In the genomic region with DNA sequence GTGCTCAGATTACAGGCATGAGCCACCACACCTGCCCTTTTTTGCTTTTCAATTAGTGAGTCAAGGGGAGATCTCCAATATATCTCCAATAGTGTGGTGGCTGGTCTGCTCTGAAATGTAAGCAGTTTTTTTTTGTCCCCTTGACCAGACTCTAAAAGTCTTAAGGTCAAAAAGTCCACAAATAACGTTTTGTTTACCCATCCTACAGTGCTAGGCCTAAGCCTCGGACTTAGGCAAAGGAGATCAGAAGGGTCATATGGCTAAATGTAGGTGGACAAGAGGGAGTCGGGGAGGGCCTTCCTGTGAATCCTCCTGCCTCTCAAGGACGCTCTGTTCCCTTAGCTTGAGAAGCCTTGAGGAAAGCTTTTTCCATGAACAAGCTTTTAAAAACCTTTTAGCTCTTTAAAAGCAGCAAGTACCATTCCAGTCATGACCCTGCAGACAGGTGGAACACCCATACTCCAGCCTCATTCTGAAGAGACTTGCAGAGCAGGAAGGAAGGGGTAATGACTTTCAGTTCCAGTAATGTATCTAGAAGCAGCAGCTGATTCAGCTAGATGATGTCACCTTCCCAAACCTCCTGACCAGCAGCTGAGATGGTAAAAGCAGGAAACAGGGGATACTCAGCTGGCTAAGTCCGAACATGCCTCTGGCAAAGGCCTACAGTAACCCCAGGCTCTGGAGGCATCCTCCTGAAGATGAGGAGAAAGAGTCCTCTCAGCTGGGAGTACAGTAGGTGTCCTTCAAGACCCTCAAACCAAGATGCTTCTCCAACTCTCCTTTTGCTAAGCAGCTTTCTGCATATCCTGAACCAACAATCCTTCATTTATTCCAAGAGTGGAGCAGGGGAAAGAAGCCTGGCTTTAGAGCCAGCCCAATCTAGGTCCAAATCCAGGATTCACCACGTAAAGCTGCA, we compare ENCODE assay signal across 8 cellular contexts. TPM values are rescaled to one million over a fixed set of nuclear protein-coding genes. Genes with fewer than 3 reads are reported as not detected.
DNase-seq lines count a peak whose midpoint lies in the region; ATAC-seq and TF ChIP-seq lines count a peak whose summit lies in the region.

No MANE protein-coding gene starts in this region.

- H3K4me1 Mint-ChIP-seq in activated CD4-positive, alpha-beta T cell treated with anti-CD3 and anti-CD28 coated beads for 36 hours: peaks cover 68% of the 10 kb centered on the region
- H3K4me1 Mint-ChIP-seq in GM23338 (peaks cover 27% of the 10 kb centered on the region), WTC11 (peaks cover 48% of the 10 kb centered on the region)

- 0 out of 2 replicates have a peak, but pooled peaks cover 2% of the 10 kb centered on the region for H3K9me2 ChIP-seq in GM23338 (ENCODE audit: insufficient read depth)

- no peak overlapping the region for H3K4me2 ChIP-seq in GM23338

- H3K4me3 ChIP-seq in GM23338: no peak overlapping the region

- H3K4me1 ChIP-seq in GM23338 (ENCODE audit: insufficient read depth): peaks cover 25% of the 10 kb centered on the region

- H3K27ac Mint-ChIP-seq in activated CD4-positive, alpha-beta T cell treated with anti-CD3 and anti-CD28 coated beads for 36 hours: peak overlapping the region; percentile 89
- peak overlapping the region; percentile 37 for H3K27ac Mint-ChIP-seq in GM23338
- H3K27ac Mint-ChIP-seq in WTC11: peak overlapping the region; percentile 69; the same call in 1 of the 2 replicates

- H3K4me3 Mint-ChIP-seq in activated CD4-positive, alpha-beta T cell treated with anti-CD3 and anti-CD28 coated beads for 36 hours: peak overlapping the region; percentile 26
- no peak overlapping the region for H3K4me3 Mint-ChIP-seq in GM23338
- H3K4me3 Mint-ChIP-seq in WTC11: no peak overlapping the region

- intact Hi-C loops in activated CD4-positive, alpha-beta T cell treated with anti-CD3 and anti-CD28 coated beads for 36 hours (cut with DNase I, micrococcal nuclease): loop anchor here (1.0 to 2.0 kb wide), 4 partner anchors 18 to 24 kb away; a partner anchor contains a TSS

- no peak overlapping the region for H2AFZ ChIP-seq in GM23338

- H3K79me2 ChIP-seq in GM23338 (replicated peaks; ENCODE audit: insufficient read depth): peaks cover 98% of the 10 kb centered on the region

- peaks cover 10% of the 10 kb centered on the region for H3F3A ChIP-seq in GM23338 (replicated peaks; ENCODE audit: low read depth)

- no peaks in the 10 kb centered on the region for H3K27me3 Mint-ChIP-seq in activated CD4-positive, alpha-beta T cell treated with anti-CD3 and anti-CD28 coated beads for 36 hours
- H3K27me3 Mint-ChIP-seq in GM23338 (ENCODE audit: insufficient read depth, low read depth, poor library complexity) (peaks cover 9% of the 10 kb centered on the region), WTC11 (ENCODE audit: low read depth) (no peaks in the 10 kb centered on the region)

- 0 out of 2 replicates have a peak overlapping the region, but pooled peaks have one; percentile 57 for H3K27ac ChIP-seq in GM23338 (ENCODE audit: low read depth)

- peak; percentile 46 for DNase-seq in activated CD4-positive, alpha-beta T cell treated with anti-CD3 and anti-CD28 coated beads for 36 hours
- DNase-seq in activated CD4-positive, alpha-beta T cell treated with anti-CD3 and anti-CD28 coated beads for 1 hour: no peak
- DNase-seq in GM23338 (ENCODE audit: low spot score): no peak
- peak; percentile 30 to 37 for DNase-seq in Kasumi-1 (lab: John Stamatoyannopoulos, UW)
- no peak for DNase-seq in WTC11 (ENCODE audit: low spot score)
- peak; percentile 80 for DNase-seq in fibroblast of the conjunctiva (ENCODE audit: low read depth)
- DNase-seq in occipital lobe (lab: John Stamatoyannopoulos, UW): peak; percentile 48
- DNase-seq in mesenteric fat pad (ENCODE audit: low spot score): no peak

- POLR2A ChIA-PET in activated CD4-positive, alpha-beta T cell treated with anti-CD3 and anti-CD28 coated beads for 36 hours (lab: Charles Lee): interaction anchor here (0.8 to 1.6 kb wide), 2 partner anchors 11 to 21 kb away, joined by 3 to 5 read pairs; no protein-coding TSS in a partner anchor
- POLR2A ChIA-PET in WTC11 (lab: Charles Lee): interaction anchor here (1.3 kb wide), 1 partner anchor 15 kb away, joined by 3 read pairs; no protein-coding TSS in a partner anchor

- TF ChIP-seq CTCF in GM23338 (conservative IDR thresholded peaks at IDR 0.05; ENCODE audit: low read depth in 2 of 2) (no peak), WTC11 (IDR thresholded peaks at IDR 0.05) (no peak)

- H4K20me1 ChIP-seq in GM23338 (replicated peaks; ENCODE audit: insufficient read depth): peaks cover 8% of the 10 kb centered on the region

- peak; percentile 93 for ATAC-seq in activated CD4-positive, alpha-beta T cell treated with anti-CD3 and anti-CD28 coated beads for 36 hours
- no peak for ATAC-seq in GM23338
- ATAC-seq in WTC11: no peak

- H3K36me3 ChIP-seq in GM23338 (ENCODE audit: insufficient read depth): no peaks in the 10 kb centered on the region

- no peaks in the 10 kb centered on the region for H3K9me3 Mint-ChIP-seq in activated CD4-positive, alpha-beta T cell treated with anti-CD3 and anti-CD28 coated beads for 36 hours (ENCODE audit: low read depth)
- H3K9me3 Mint-ChIP-seq in GM23338: no peaks in the 10 kb centered on the region; the same call in 2 of the 3 replicates
- no peaks in the 10 kb centered on the region for H3K9me3 Mint-ChIP-seq in WTC11

- CTCF ChIA-PET in activated CD4-positive, alpha-beta T cell treated with anti-CD3 and anti-CD28 coated beads for 36 hours (lab: Charles Lee): interaction anchor here (0.7 to 3.0 kb wide), 12 partner anchors 8 to 86 kb away, joined by 3 to 14 read pairs (median 4); no protein-coding TSS in a partner anchor
- CTCF ChIA-PET in WTC11 (lab: Charles Lee): interaction anchor here (0.8 to 3.2 kb wide), 6 partner anchors 24 to 136 kb away, joined by 3 to 15 read pairs (median 6); no protein-coding TSS in a partner anchor

- peaks cover 72% of the 10 kb centered on the region for H3K36me3 Mint-ChIP-seq in activated CD4-positive, alpha-beta T cell treated with anti-CD3 and anti-CD28 coated beads for 36 hours (ENCODE audit: low read depth)
- peaks cover 17% of the 10 kb centered on the region for H3K36me3 Mint-ChIP-seq in GM23338 (ENCODE audit: low read depth)
- H3K36me3 Mint-ChIP-seq in WTC11: peaks cover 8% of the 10 kb centered on the region; the same call in 1 of the 2 replicates

- no peaks in the 10 kb centered on the region for H3K27me3 ChIP-seq in GM23338 (ENCODE audit: insufficient read depth)

TF ChIP-seq in WTC11, 78 proteins besides CTCF, POLR2A, EP300 and RAD21 (continues in another document):
- TF ChIP-seq, protein P1, sequence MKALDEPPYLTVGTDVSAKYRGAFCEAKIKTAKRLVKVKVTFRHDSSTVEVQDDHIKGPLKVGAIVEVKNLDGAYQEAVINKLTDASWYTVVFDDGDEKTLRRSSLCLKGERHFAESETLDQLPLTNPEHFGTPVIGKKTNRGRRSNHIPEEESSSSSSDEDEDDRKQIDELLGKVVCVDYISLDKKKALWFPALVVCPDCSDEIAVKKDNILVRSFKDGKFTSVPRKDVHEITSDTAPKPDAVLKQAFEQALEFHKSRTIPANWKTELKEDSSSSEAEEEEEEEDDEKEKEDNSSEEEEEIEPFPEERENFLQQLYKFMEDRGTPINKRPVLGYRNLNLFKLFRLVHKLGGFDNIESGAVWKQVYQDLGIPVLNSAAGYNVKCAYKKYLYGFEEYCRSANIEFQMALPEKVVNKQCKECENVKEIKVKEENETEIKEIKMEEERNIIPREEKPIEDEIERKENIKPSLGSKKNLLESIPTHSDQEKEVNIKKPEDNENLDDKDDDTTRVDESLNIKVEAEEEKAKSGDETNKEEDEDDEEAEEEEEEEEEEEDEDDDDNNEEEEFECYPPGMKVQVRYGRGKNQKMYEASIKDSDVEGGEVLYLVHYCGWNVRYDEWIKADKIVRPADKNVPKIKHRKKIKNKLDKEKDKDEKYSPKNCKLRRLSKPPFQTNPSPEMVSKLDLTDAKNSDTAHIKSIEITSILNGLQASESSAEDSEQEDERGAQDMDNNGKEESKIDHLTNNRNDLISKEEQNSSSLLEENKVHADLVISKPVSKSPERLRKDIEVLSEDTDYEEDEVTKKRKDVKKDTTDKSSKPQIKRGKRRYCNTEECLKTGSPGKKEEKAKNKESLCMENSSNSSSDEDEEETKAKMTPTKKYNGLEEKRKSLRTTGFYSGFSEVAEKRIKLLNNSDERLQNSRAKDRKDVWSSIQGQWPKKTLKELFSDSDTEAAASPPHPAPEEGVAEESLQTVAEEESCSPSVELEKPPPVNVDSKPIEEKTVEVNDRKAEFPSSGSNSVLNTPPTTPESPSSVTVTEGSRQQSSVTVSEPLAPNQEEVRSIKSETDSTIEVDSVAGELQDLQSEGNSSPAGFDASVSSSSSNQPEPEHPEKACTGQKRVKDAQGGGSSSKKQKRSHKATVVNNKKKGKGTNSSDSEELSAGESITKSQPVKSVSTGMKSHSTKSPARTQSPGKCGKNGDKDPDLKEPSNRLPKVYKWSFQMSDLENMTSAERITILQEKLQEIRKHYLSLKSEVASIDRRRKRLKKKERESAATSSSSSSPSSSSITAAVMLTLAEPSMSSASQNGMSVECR (CRISPR knock-in tag; IDR thresholded peaks at IDR 0.05; ENCODE audit: borderline replicate concordance): no peak
- no peak for TF ChIP-seq SMAD4 (CRISPR knock-in tag; IDR thresholded peaks at IDR 0.05)
- TF ChIP-seq, protein P2, sequence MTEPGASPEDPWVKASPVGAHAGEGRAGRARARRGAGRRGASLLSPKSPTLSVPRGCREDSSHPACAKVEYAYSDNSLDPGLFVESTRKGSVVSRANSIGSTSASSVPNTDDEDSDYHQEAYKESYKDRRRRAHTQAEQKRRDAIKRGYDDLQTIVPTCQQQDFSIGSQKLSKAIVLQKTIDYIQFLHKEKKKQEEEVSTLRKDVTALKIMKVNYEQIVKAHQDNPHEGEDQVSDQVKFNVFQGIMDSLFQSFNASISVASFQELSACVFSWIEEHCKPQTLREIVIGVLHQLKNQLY (CRISPR knock-in tag; IDR thresholded peaks at IDR 0.05): no peak
- no peak for TF ChIP-seq SP1 (CRISPR knock-in tag; conservative IDR thresholded peaks at IDR 0.05)

RNA-seq across cellular contexts. Expression of a gene that starts 23.6 kb away (rescaled TPM):
- total RNA-seq in activated CD4-positive, alpha-beta T cell treated with anti-CD3 and anti-CD28 coated beads for 36 hours: 100 to 1,000 TPM; 107 to 121 TPM
- 108 and 110 TPM in 2 replicates for total RNA-seq in GM23338 (2014; rRNA removed; shearing (Covaris generic))
- 39.9 and 42.4 TPM in 2 replicates for polyA plus RNA-seq in GM23338 (2016; fragmentation: Nextera tagmentation; extraction: Ambion mirVana)
- total RNA-seq in WTC11 (2021) (52.9 to 62.0 TPM (median 53.9 TPM) in 3 replicates), occipital lobe (42.6 TPM), mesenteric fat pad (135 TPM)

RNA-seq across cellular contexts. Expression of a gene that starts 40.0 kb away (rescaled TPM):
- 100 to 1,000 TPM; 137 to 179 TPM for total RNA-seq in activated CD4-positive, alpha-beta T cell treated with anti-CD3 and anti-CD28 coated beads for 36 hours
- 148 and 159 TPM in 2 replicates for total RNA-seq in GM23338 (2014; rRNA removed; shearing (Covaris generic))
- 94.1 and 101 TPM in 2 replicates for polyA plus RNA-seq in GM23338 (2016; fragmentation: Nextera tagmentation; extraction: Ambion mirVana)
- total RNA-seq in WTC11 (2021): 113 to 123 TPM (median 115 TPM) in 3 replicates
- total RNA-seq in occipital lobe: 5.8 TPM
- 1.1 TPM for total RNA-seq in mesenteric fat pad

Comparison
In these comparisons a context has a peak if more than half of its experiments do, and no peak if none do; other contexts are left out.
1. DNase-seq: peak in activated CD4-positive, alpha-beta T cell treated with anti-CD3 and anti-CD28 coated beads for 36 hours (single experiment), Kasumi-1 (2 of 2), fibroblast of the conjunctiva (single experiment) and occipital lobe (single experiment); none in activated CD4-positive, alpha-beta T cell treated with anti-CD3 and anti-CD28 coated beads for 1 hour (single experiment), GM23338 (single experiment), WTC11 (single experiment) and mesenteric fat pad (single experiment).
2. H3K27ac Mint-ChIP-seq: peak in every context shown above with its lines; median percentile 89 in activated CD4-positive, alpha-beta T cell treated with anti-CD3 and anti-CD28 coated beads for 36 hours; 69 in WTC11; 37 in GM23338.
3. RNA of a gene that starts 40.0 kb away (total RNA-seq): 137 to 179 TPM in activated CD4-positive, alpha-beta T cell treated with anti-CD3 and anti-CD28 coated beads for 36 hours, 148 to 159 TPM in GM23338 and 113 to 123 TPM in WTC11; 5.8 TPM in occipital lobe (single experiment) and 1.1 TPM in mesenteric fat pad (single experiment); every median in the first group is over 10 times any median in the second.